In genomic region chr3:64792458-64792857, GRCh38 we compare ENCODE assay signal across 25 cellular contexts.
"Had no signal": no experiment of that assay in that cellular context is flagged by ENCODE, and none has a peak within 500 bp of the region (broad histone marks: within the 10 kb centered on the region; RNA-seq: fewer than 3 reads in every experiment).

No MANE protein-coding gene starts in this region.

- ATAC-seq: activated naive CD4-positive, alpha-beta T cell treated with anti-CD3 and anti-CD28 coated beads, Interleukin-2, amount 50 U/mL, for 72 hours; activated T-cell treated with anti-CD3 and anti-CD28 coated beads, Interleukin-2, amount 50 U/mL, for 4 hours had no signal

- H3K4me3 ChIP-seq: breast epithelium, Peyer's patch had no signal

- DNase-seq: activated B cell treated with CpG ODN at 0.5 μM for 24 hours; activated CD4-positive, alpha-beta memory T cell treated with anti-CD3 and anti-CD28 coated beads for 36 hours; activated CD4-positive, alpha-beta T cell treated with anti-CD3 and anti-CD28 coated beads for 1 hour; activated CD4-positive, alpha-beta T cell treated with anti-CD3 and anti-CD28 coated beads, Interleukin-2, amount 10 ng/mL, durations not matched to agents 24 days and 14 days; activated CD8-positive, alpha-beta memory T cell treated with anti-CD3 and anti-CD28 coated beads for 24 hours; activated effector memory CD4-positive, alpha-beta T cell treated with anti-CD3 and anti-CD28 coated beads, Interleukin-2, amount 50 U/mL, for 16 hours; activated naive CD4-positive, alpha-beta T cell treated with Interleukin-2 at 50 U/mL for 16 hours; activated T-cell treated with anti-CD3 and anti-CD28 coated beads, Interleukin-2, amount 50 U/mL, for 4 hours; IMR-90; Kasumi-1; KBM-7; NCI-H1105 treated with DMSO at 0.1 percent for 48 hours; NCI-H146; NCI-H187 treated with DMSO at 0.1 percent for 48 hours; NCI-H2081 treated with DMSO at 0.1 percent for 48 hours; NCI-H446 treated with DMSO at 0.1 percent for 48 hours; NCI-H526; NCI-H774; OCI-M1; Peyer's patch; SHP77 treated with DMSO at 0.1 percent for 48 hours; T-helper 2 cell; T1000 had no signal
